8 cellular contexts compared by ENCODE assay signal in genomic region chr14:76773188-76773885, GRCh38. TPM values are rescaled to one million over a fixed set of nuclear protein-coding genes. Genes with fewer than 3 reads are reported as not detected.
DNase-seq lines count a peak whose midpoint lies in the region; ATAC-seq and TF ChIP-seq lines count a peak whose summit lies in the region.

No MANE protein-coding gene starts in this region.

- peak; percentile 24 for DNase-seq in AG04449 (ENCODE audit: low read depth, low spot score)
- DNase-seq in MG63, result peak; percentile 72
- DNase-seq in breast epithelium (ENCODE audit: low spot score in 2 of 2), result peak in 1 of 2 donors; percentile 49
- peak; percentile 69 for DNase-seq in kidney tubule cell (ENCODE audit: low spot score)

- H3K27ac ChIP-seq in breast epithelium (peak overlapping the region; percentile 61 to 90), subcutaneous abdominal adipose tissue (ENCODE audit: low read depth, low read length) (peak overlapping the region; percentile 75)

- TF ChIP-seq CTCF in AG04449 (IDR thresholded peaks at IDR 0.05; ENCODE audit: insufficient read depth, low read length, missing control alignments), result peak; percentile 15
- no peak for TF ChIP-seq CTCF in breast epithelium (IDR thresholded peaks at IDR 0.05)

- TF ChIP-seq POLR2A in breast epithelium (IDR thresholded peaks at IDR 0.05), result no peak

- no peaks in the 10 kb centered on the region for H3K27me3 ChIP-seq in MG63
- H3K27me3 ChIP-seq in breast epithelium, result no peaks in the 10 kb centered on the region
- no peaks in the 10 kb centered on the region for H3K27me3 ChIP-seq in subcutaneous abdominal adipose tissue (ENCODE audit: control insufficient read depth in 5 of 5, insufficient read depth in 4 of 5, low read length in 5 of 5)

- CTCF ChIA-PET in AG04449 (lab: Yijun Ruan, JAX), result interaction anchor here (6.0 kb wide), 1 partner anchor 10 kb away, joined by 42 read pairs; no protein-coding TSS in a partner anchor

- H3K9ac ChIP-seq in subcutaneous abdominal adipose tissue (ENCODE audit: low read length in 5 of 5), result peak overlapping the region in 4 of 5 donors; percentile 3 to 66 (median 50)

- POLR2A ChIA-PET in AG04449 (lab: Yijun Ruan, JAX), result no interaction called here

- no peak overlapping the region for H3K4me3 ChIP-seq in AG04449 (ENCODE audit: low read depth, low read length)
- H3K4me3 ChIP-seq in MG63, result no peak overlapping the region
- H3K4me3 ChIP-seq in breast epithelium, result peak overlapping the region in 1 of 3 donors; percentile 45
- H3K4me3 ChIP-seq in subcutaneous abdominal adipose tissue (ENCODE audit: low read depth in 1 of 5, low read length in 5 of 5), result peak overlapping the region in 3 of 5 donors; percentile 17 to 31 (median 22)

- no peaks in the 10 kb centered on the region for H3K36me3 ChIP-seq in MG63
- no peaks in the 10 kb centered on the region for H3K36me3 ChIP-seq in breast epithelium
- peaks cover 0 to 21% (median 10%) of the 10 kb centered on the region in 5 donors for H3K36me3 ChIP-seq in subcutaneous abdominal adipose tissue (ENCODE audit: control insufficient read depth in 5 of 5, insufficient read depth in 5 of 5, low read length in 5 of 5)

- no peak for ATAC-seq in HG03095 (IDR thresholded peaks at IDR 0.05; ENCODE audit: unreplicated experiment)
- no peak for ATAC-seq in HG03196 (IDR thresholded peaks at IDR 0.05; ENCODE audit: unreplicated experiment)
- no peak for ATAC-seq in GM21717 (IDR thresholded peaks at IDR 0.05; ENCODE audit: unreplicated experiment)

- H3K9me3 ChIP-seq in MG63 (no peaks in the 10 kb centered on the region), breast epithelium (no peaks in the 10 kb centered on the region), subcutaneous abdominal adipose tissue (ENCODE audit: control insufficient read depth in 5 of 5, low read length in 5 of 5) (no peaks in the 10 kb centered on the region)

- intact Hi-C loops in breast epithelium (cut with DNase I; ENCODE audit: low total_unique reads), result no loop called here

- H3K4me1 ChIP-seq in breast epithelium (peaks cover 0 to 6% of the 10 kb centered on the region in 2 donors), subcutaneous abdominal adipose tissue (ENCODE audit: control insufficient read depth in 5 of 5, insufficient read depth in 5 of 5, low read length in 5 of 5) (peaks cover 19 to 53% (median 46%) of the 10 kb centered on the region in 5 donors)

RNA-seq across cellular contexts. Expression of gene VASH1, which starts 12.1 kb away (rescaled TPM):
- total RNA-seq in MG63 (2014; rRNA removed; shearing (Covaris generic); ENCODE audit: low replicate concordance), result 2.1 and 2.8 TPM in 2 replicates
- total RNA-seq in breast epithelium, result 1 to 10 TPM; 5.6 to 7.8 (median 5.8) TPM

RNA-seq across cellular contexts. Expression of gene ANGEL1, which starts 39.3 kb away (rescaled TPM):
- total RNA-seq in MG63 (2014; rRNA removed; shearing (Covaris generic); ENCODE audit: low replicate concordance), result 1.1 and 2.5 TPM in 2 replicates
- 10 to 100 TPM; 18.6 to 30.5 (median 24.7) TPM for total RNA-seq in breast epithelium

RNA-seq across cellular contexts. Expression of gene LRRC74A, which starts 52.9 kb away (rescaled TPM):
- total RNA-seq in MG63 (2014; rRNA removed; shearing (Covaris generic); ENCODE audit: low replicate concordance), result not detected in 2 replicates
- total RNA-seq in breast epithelium, result not detected

Comparison
In these comparisons a context has a peak if more than half of its experiments do, and no peak if none do; other contexts are left out.
1. H3K4me3 ChIP-seq: peak in subcutaneous abdominal adipose tissue (3 of 5); none in AG04449 (single experiment) and MG63 (single experiment).